1 cellular context compared by ENCODE assay signal in the genomic region with DNA sequence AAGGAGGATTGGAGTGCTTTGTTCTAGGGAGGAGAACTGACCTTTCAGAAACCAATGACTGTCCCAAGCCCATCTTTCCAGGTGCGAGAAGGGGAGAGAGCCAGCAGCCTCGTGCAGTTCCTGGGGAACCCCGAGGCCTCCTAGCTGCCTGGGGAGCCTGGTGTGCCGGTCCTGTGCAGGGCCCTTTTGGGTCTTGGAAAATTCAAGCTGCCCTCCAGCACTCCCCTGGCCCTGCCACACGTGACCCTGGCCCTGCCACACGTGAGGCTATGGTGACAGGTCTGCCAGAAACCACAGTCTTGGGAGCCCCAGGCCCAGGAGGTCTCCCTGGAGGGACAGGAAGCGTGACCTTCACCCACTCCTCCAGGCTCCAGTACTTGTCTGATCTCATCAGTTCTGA.
A peak's percentile ranks its signal among the peaks of the same experiment; 100 is the strongest.
TF ChIP-seq lines count a peak whose summit lies in the region.

No MANE protein-coding gene starts in this region.

TF ChIP-seq in K562, 482 proteins besides CTCF, POLR2A, EP300 and RAD21:
- TF ChIP-seq NRF1 (conservative IDR thresholded peaks at IDR 0.05 in 1 of 2, IDR thresholded peaks at IDR 0.05 in 1 of 2) (no peak), BHLHE40 (IDR thresholded peaks at IDR 0.05; ENCODE audit: low read length) (peak; percentile 58; the same call in 1 of the 2 replicates), HOMEZ (CRISPR knock-in tag; IDR thresholded peaks at IDR 0.05) (no peak), DLX4 (CRISPR knock-in tag; IDR thresholded peaks at IDR 0.05) (no peak)
- TF ChIP-seq, protein P1, sequence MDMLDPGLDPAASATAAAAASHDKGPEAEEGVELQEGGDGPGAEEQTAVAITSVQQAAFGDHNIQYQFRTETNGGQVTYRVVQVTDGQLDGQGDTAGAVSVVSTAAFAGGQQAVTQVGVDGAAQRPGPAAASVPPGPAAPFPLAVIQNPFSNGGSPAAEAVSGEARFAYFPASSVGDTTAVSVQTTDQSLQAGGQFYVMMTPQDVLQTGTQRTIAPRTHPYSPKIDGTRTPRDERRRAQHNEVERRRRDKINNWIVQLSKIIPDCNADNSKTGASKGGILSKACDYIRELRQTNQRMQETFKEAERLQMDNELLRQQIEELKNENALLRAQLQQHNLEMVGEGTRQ (CRISPR knock-in tag; IDR thresholded peaks at IDR 0.05): peak; percentile 41
- TF ChIP-seq, protein P2, sequence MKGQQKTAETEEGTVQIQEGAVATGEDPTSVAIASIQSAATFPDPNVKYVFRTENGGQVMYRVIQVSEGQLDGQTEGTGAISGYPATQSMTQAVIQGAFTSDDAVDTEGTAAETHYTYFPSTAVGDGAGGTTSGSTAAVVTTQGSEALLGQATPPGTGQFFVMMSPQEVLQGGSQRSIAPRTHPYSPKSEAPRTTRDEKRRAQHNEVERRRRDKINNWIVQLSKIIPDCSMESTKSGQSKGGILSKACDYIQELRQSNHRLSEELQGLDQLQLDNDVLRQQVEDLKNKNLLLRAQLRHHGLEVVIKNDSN (CRISPR knock-in tag; IDR thresholded peaks at IDR 0.05): peak; percentile 47
TF ChIP-seq in K562: peak in this region for 3.
